8 cellular contexts compared by ENCODE assay signal in genomic region chr10:16843252-16843870, GRCh38. TPM values are rescaled to one million over a fixed set of nuclear protein-coding genes. Genes with fewer than 3 reads are reported as not detected.
DNase-seq lines count a peak whose midpoint lies in the region; ATAC-seq, FAIRE-seq and TF ChIP-seq lines count a peak whose summit lies in the region.

No MANE protein-coding gene starts in this region.

- H3K4me1 ChIP-seq in H9 (ENCODE audit: insufficient read depth, low read length) (no peaks in the 10 kb centered on the region), GM12878 (ENCODE audit: control insufficient read depth, insufficient read depth, low read length) (no peaks in the 10 kb centered on the region)

- no peak overlapping the region for H3K27ac ChIP-seq in H9 (ENCODE audit: insufficient read length, low read depth, low read length)
- H3K27ac ChIP-seq in GM12878 (ENCODE audit: control insufficient read depth, insufficient read depth) = no peak overlapping the region

- H3K27ac Mint-ChIP-seq in H9 (no peak overlapping the region), immature natural killer cell (no peak overlapping the region)
- H3K27ac Mint-ChIP-seq in stimulated activated naive B cell treated with anti-CD40 and anti-IgM and Interleukin-4, amounts not matched to agents 10 μg/mL and 1 μg/mL and 100 μg/mL, for 72 hours = no peak overlapping the region

- H3K4me3 ChIP-seq in GM12878 = no peak overlapping the region

- no peak overlapping the region for H2BK15ac ChIP-seq in H9 (ENCODE audit: low read depth, low read length)

- POLR2A ChIA-PET in GM12878 (lab: Charles Lee) = no interaction called here

- H2AK5ac ChIP-seq in H9 (ENCODE audit: insufficient read length, low read length) = no peak overlapping the region

- no peaks in the 10 kb centered on the region for H3K27me3 ChIP-seq in H9 (ENCODE audit: insufficient read depth, low read length)
- H3K27me3 ChIP-seq in GM12878 (replicated peaks in 1 of 2; ENCODE audit: control insufficient read depth in 2 of 2, insufficient read depth in 2 of 2, low read length in 1 of 2) = no peaks in the 10 kb centered on the region; a peak in 1 of 4 replicates

- no peak overlapping the region for H3K4me3 Mint-ChIP-seq in H9
- no peak overlapping the region for H3K4me3 Mint-ChIP-seq in immature natural killer cell
- H3K4me3 Mint-ChIP-seq in stimulated activated naive B cell treated with anti-CD40 and anti-IgM and Interleukin-4, amounts not matched to agents 10 μg/mL and 1 μg/mL and 100 μg/mL, for 72 hours = no peak overlapping the region

- no peaks in the 10 kb centered on the region for H4K20me1 ChIP-seq in H9 (ENCODE audit: control insufficient read depth, insufficient read depth, insufficient read length)
- H4K20me1 ChIP-seq in GM12878 (ENCODE audit: control insufficient read depth, insufficient read depth) = no peaks in the 10 kb centered on the region

- no peak overlapping the region for H3K4ac ChIP-seq in H9 (ENCODE audit: low read depth, low read length)

- H3K4me1 Mint-ChIP-seq in H9 = peaks cover 0 to 2% of the 10 kb centered on the region in 2 experiments; a peak in 1 of 4 replicates
- no peaks in the 10 kb centered on the region for H3K4me1 Mint-ChIP-seq in immature natural killer cell
- H3K4me1 Mint-ChIP-seq in stimulated activated naive B cell treated with anti-CD40 and anti-IgM and Interleukin-4, amounts not matched to agents 10 μg/mL and 1 μg/mL and 100 μg/mL, for 72 hours = peaks cover 0 to 1% of the 10 kb centered on the region in 2 donors

- H3K18ac ChIP-seq in H9 (ENCODE audit: insufficient read length, low read depth, low read length) = no peak overlapping the region

- H3K79me2 ChIP-seq in H9 (ENCODE audit: insufficient read depth, low read length) (no peaks in the 10 kb centered on the region), GM12878 (ENCODE audit: control insufficient read depth, insufficient read depth, low read length) (no peaks in the 10 kb centered on the region)

- H3K14ac ChIP-seq in H9 (ENCODE audit: insufficient read depth, low read length) = no peak overlapping the region

- H3K79me1 ChIP-seq in H9 (ENCODE audit: insufficient read depth, low read depth, low read length, poor library complexity, severe bottlenecking) = no peaks in the 10 kb centered on the region

- TF ChIP-seq RAD21 in GM12878 (IDR thresholded peaks at IDR 0.05; ENCODE audit: insufficient read depth, low read depth, low read length) = peak; percentile 68

- H2AFZ ChIP-seq in H9 (ENCODE audit: low read length) = no peak overlapping the region
- H2AFZ ChIP-seq in GM12878 (ENCODE audit: control insufficient read depth, low read depth, low read length) = no peak overlapping the region

- no peaks in the 10 kb centered on the region for H3K36me3 ChIP-seq in GM12878 (ENCODE audit: control insufficient read depth in 2 of 2, insufficient read depth in 2 of 2, low read length in 1 of 2)

- SMC1A ChIA-PET in GM12878 (lab: Charles Lee; ENCODE audit: uncharacterized antibody, unreplicated experiment) = interaction anchor here (1.0 to 2.8 kb wide), 3 partner anchors 10 to 413 kb away, joined by 3 to 9 read pairs (median 3); no protein-coding TSS in a partner anchor

- no peak overlapping the region for H2BK120ac ChIP-seq in H9 (ENCODE audit: low read depth, low read length, poor library complexity, severe bottlenecking)

- no peak overlapping the region for H2BK5ac ChIP-seq in H9 (ENCODE audit: insufficient read length, low read length)

- H4K8ac ChIP-seq in H9 (replicated peaks; ENCODE audit: insufficient read length, low read depth, low read length) = no peak overlapping the region

- TF ChIP-seq CTCF in H9 (conservative IDR thresholded peaks at IDR 0.05) (peak; percentile 78), GM12878 (IDR thresholded peaks at IDR 0.05 in 2 of 3, conservative IDR thresholded peaks at IDR 0.05 in 1 of 3; ENCODE audit: control insufficient read depth in 2 of 3, extremely low read depth in 1 of 3, insufficient read depth in 1 of 3, low read depth in 3 of 3, low read length in 3 of 3) (peak; percentile 6 to 59 (median 58); a peak in 5 of 6 replicates)

- H3K9me3 ChIP-seq in H9 (ENCODE audit: control insufficient read depth, low read depth, low read length) (no peaks in the 10 kb centered on the region), GM12878 (replicated peaks; ENCODE audit: control insufficient read depth, insufficient read depth, low read length) (no peaks in the 10 kb centered on the region)

- DNase-seq in ELF-1 (ENCODE audit: low read depth, low spot score) (peak; percentile 13), H9 (no peak), NCI-H345 (lab: John Stamatoyannopoulos, UW) (peak; percentile 45), GM12878 (ENCODE audit: low read depth, low spot score) (peak; percentile 12), immature natural killer cell (peak; percentile 52 to 64 (median 57))
- no peak for DNase-seq in stimulated activated naive B cell treated with anti-CD40 and anti-IgM and Interleukin-4, amounts not matched to agents 10 μg/mL and 1 μg/mL and 100 μg/mL, for 72 hours

- in situ Hi-C loops in GM12878 (cut with MboI) = loop anchor here (25.0 kb wide), 1 partner anchor 894 kb away; no protein-coding TSS in a partner anchor

- no peak overlapping the region for H3T11ph ChIP-seq in H9 (ENCODE audit: low read length)

- no peak overlapping the region for H4K5ac ChIP-seq in H9 (ENCODE audit: insufficient read length, low read depth, low read length)

- H3K9me3 Mint-ChIP-seq in H9 (no peaks in the 10 kb centered on the region; a peak in 1 of 5 replicates), immature natural killer cell (peaks cover 0 to 1% (median 0%) of the 10 kb centered on the region in 6 donors)
- H3K9me3 Mint-ChIP-seq in stimulated activated naive B cell treated with anti-CD40 and anti-IgM and Interleukin-4, amounts not matched to agents 10 μg/mL and 1 μg/mL and 100 μg/mL, for 72 hours = peaks cover 0 to 1% of the 10 kb centered on the region in 2 donors

- TF ChIP-seq EP300 in GM12878 (IDR thresholded peaks at IDR 0.05; ENCODE audit: borderline replicate concordance in 1 of 2, control insufficient read depth in 1 of 2, low read depth in 2 of 2, low read length in 2 of 2) = no peak

- intact Hi-C loops in GM12878 (cut with micrococcal nuclease; ENCODE audit: unreplicated experiment) = loop anchor here (1.0 to 5.0 kb wide), 3 partner anchors 414 to 589 kb away; no protein-coding TSS in a partner anchor

- no CpG with 5 or more reads among the region's 1 CpG for WGBS in H9 (ENCODE audit: extremely low coverage, insufficient read length, low lambda C conversion rate)
- 0% methylated on average over 1 of the region's 1 CpG for WGBS in GM12878 (ENCODE audit: insufficient coverage, insufficient replicate concordance, low lambda C conversion rate, missing lambda C conversion rate)

- no peak overlapping the region for H4K91ac ChIP-seq in H9 (ENCODE audit: insufficient read length, low read depth, low read length)

- H3K23ac ChIP-seq in H9 (ENCODE audit: insufficient read length, low read depth, low read length) = no peak overlapping the region

- H2BK20ac ChIP-seq in H9 (ENCODE audit: low read depth, low read length, poor library complexity, severe bottlenecking) = no peak overlapping the region

- H3K56ac ChIP-seq in H9 (ENCODE audit: insufficient read length, low read depth, low read length) = no peak overlapping the region

- H3K4me2 ChIP-seq in H9 (ENCODE audit: insufficient read depth, insufficient read length, low read length) = no peak overlapping the region
- H3K4me2 ChIP-seq in GM12878 (ENCODE audit: control insufficient read depth, insufficient read depth) = no peak overlapping the region

- H3K27me3 Mint-ChIP-seq in H9 (ENCODE audit: low read depth) (no peaks in the 10 kb centered on the region), immature natural killer cell (ENCODE audit: low read depth in 3 of 3) (peaks cover 0 to 2% (median 2%) of the 10 kb centered on the region in 3 donors)
- no peaks in the 10 kb centered on the region for H3K27me3 Mint-ChIP-seq in stimulated activated naive B cell treated with anti-CD40 and anti-IgM and Interleukin-4, amounts not matched to agents 10 μg/mL and 1 μg/mL and 100 μg/mL, for 72 hours

- H3K36me3 Mint-ChIP-seq in H9 (ENCODE audit: insufficient read depth in 1 of 3, low read depth in 3 of 3) = no peaks in the 10 kb centered on the region
- no peaks in the 10 kb centered on the region for H3K36me3 Mint-ChIP-seq in immature natural killer cell
- H3K36me3 Mint-ChIP-seq in stimulated activated naive B cell treated with anti-CD40 and anti-IgM and Interleukin-4, amounts not matched to agents 10 μg/mL and 1 μg/mL and 100 μg/mL, for 72 hours = peaks cover 0 to 2% of the 10 kb centered on the region in 2 donors

- H3K23me2 ChIP-seq in H9 (ENCODE audit: insufficient read length, low read depth, low read length, poor library complexity, severe bottlenecking) = no peaks in the 10 kb centered on the region

- no peak overlapping the region for H2BK12ac ChIP-seq in H9 (ENCODE audit: insufficient read length, low read depth, low read length)

- CTCF ChIA-PET in GM12878 (lab: Yijun Ruan, JAX) = interaction anchor here (1.0 to 1.8 kb wide), 5 partner anchors 10 to 415 kb away, joined by 3 to 6 read pairs (median 4); no protein-coding TSS in a partner anchor

- TF ChIP-seq POLR2A in GM12878 (IDR thresholded peaks at IDR 0.05; ENCODE audit: low read depth, low read length) = no peak

- RAD21 ChIA-PET in GM12878 (lab: Charles Lee; ENCODE audit: unreplicated experiment) = no interaction called here

- ATAC-seq in GM12878 (peak; percentile 78), GM21786 (IDR thresholded peaks at IDR 0.05; ENCODE audit: unreplicated experiment) (no peak), GM18498 (IDR thresholded peaks at IDR 0.05; ENCODE audit: unreplicated experiment) (no peak)
- ATAC-seq in stimulated activated naive B cell treated with anti-CD40 and anti-IgM and Interleukin-4, amounts not matched to agents 10 μg/mL and 1 μg/mL and 100 μg/mL, for 72 hours (replicated peaks) = peak; percentile 56 to 72

- H3K9ac ChIP-seq in H9 (ENCODE audit: extremely low read depth, insufficient read length, low read length) = no peak overlapping the region
- H3K9ac ChIP-seq in GM12878 (ENCODE audit: control insufficient read depth, insufficient read depth, low read length) = no peak overlapping the region

- BruUV-seq in GM12878 (replicated peaks; lab: Mats Ljungman, UMichigan) = no TSS peak

- FAIRE-seq in GM12878 (lab: Jason Lieb, UNC) = peak; percentile 98

RNA-seq across cellular contexts. Expression of gene RSU1, which starts 26.1 kb away (rescaled TPM):
- total RNA-seq in H9 (2021) = 51.3 and 59.4 TPM in 2 replicates
- 18.1 and 22.4 TPM in 2 replicates for total RNA-seq in GM12878 (2013; cell fraction: nucleolus; rRNA removed)
- total RNA-seq in GM12878 (2014; rRNA removed) = 49.2 and 58.1 TPM in 2 replicates
- total RNA-seq in GM12878 (2014; rRNA removed; fragmentation: Illumina TruSeq; extraction: Trizol) = 56.1 and 62.5 TPM in 2 replicates
- total RNA-seq in GM12878 (2021) = 51.4 and 54.2 TPM in 2 replicates
- polyA plus RNA-seq in GM12878 (2011; ENCODE audit: low read depth) = 11.1 TPM
- 79.5 and 81.9 TPM in 2 replicates for polyA plus RNA-seq in GM12878 (2011; rRNA removed)
- polyA plus RNA-seq in GM12878 (2011; cell fraction: cytosol; rRNA removed) = 78.0 and 82.3 TPM in 2 replicates
- 26.6 and 31.5 TPM in 2 replicates for polyA plus RNA-seq in GM12878 (2011; cell fraction: nucleus; rRNA removed)
- polyA plus RNA-seq in GM12878 (2012) = 19.5 and 22.2 TPM in 2 replicates
- polyA plus RNA-seq in GM12878 (2014; fragmentation: Illumina TruSeq; extraction: Trizol) = 117 and 139 TPM in 2 replicates
- polyA plus RNA-seq in GM12878 (2014; fragmentation: Nextera tagmentation; extraction: Ambion mirVana) = 100 to 1,000 TPM in 1 of 2 experiments, 10 to 100 TPM in 1; 80.7 to 139 TPM
- 67.6 and 78.1 TPM in 2 replicates for polyA plus RNA-seq in GM12878 (2014; rRNA removed)
- 100 to 1,000 TPM; 105 to 108 TPM for polyA plus RNA-seq in GM12878 (2016; fragmentation: Nextera tagmentation; extraction: Ambion mirVana)
- 42.9 and 53.7 TPM in 2 replicates for polyA minus RNA-seq in GM12878 (2011; rRNA and poly(A)+ RNA removed)
- 14.8 and 25.7 TPM in 2 replicates for polyA minus RNA-seq in GM12878 (2011; cell fraction: cytosol; rRNA and poly(A)+ RNA removed)
- polyA minus RNA-seq in GM12878 (2011; cell fraction: nucleus; rRNA and poly(A)+ RNA removed) = 8.6 and 13.8 TPM in 2 replicates
- 100 to 1,000 TPM; 150 to 248 (median 181) TPM for polyA plus RNA-seq in immature natural killer cell

Comparison
In these comparisons a context has a peak if more than half of its experiments do, and no peak if none do; other contexts are left out.
1. DNase-seq: peak in ELF-1 (single experiment), NCI-H345 (single experiment), GM12878 (single experiment) and immature natural killer cell (3 of 3); none in H9 (single experiment) and stimulated activated naive B cell treated with anti-CD40 and anti-IgM and Interleukin-4, amounts not matched to agents 10 μg/mL and 1 μg/mL and 100 μg/mL, for 72 hours (single experiment).
2. ATAC-seq: peak in GM12878 (single experiment) and stimulated activated naive B cell treated with anti-CD40 and anti-IgM and Interleukin-4, amounts not matched to agents 10 μg/mL and 1 μg/mL and 100 μg/mL, for 72 hours (2 of 2); none in GM21786 (single experiment) and GM18498 (single experiment).